In the genomic region with DNA sequence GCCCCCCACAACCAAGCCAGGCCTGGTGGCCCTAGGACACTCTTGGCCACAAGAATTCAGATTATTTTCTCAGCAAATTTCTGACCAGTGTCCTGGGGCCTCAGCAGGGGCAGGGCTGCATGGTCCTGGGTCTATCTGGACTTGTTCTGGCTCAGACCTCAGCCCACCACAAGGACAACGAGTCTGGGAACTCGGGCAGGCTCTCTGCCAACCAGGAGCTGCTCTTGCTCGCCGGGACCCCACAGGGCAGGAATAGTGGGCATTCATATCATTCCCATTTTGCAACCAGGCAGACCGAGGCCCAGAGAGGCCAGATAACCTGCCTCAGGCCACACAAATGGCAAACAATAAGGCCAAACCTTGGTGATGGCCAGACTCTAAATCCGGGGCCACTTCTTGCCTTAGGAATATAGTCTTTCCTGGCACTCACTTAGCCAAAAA, we compare ENCODE assay signal across 9 cellular contexts.
A peak's percentile ranks its signal among the peaks of the same experiment; 100 is the strongest.
DNase-seq lines count a peak whose midpoint lies in the region; ATAC-seq and TF ChIP-seq lines count a peak whose summit lies in the region.
"Had no signal": no experiment of that assay in that cellular context is flagged by ENCODE, and none has a peak within 500 bp of the region (broad histone marks: within the 10 kb centered on the region; RNA-seq: fewer than 3 reads in every experiment).

No MANE protein-coding gene starts in this region.

- in situ Hi-C loops in mammary epithelial cell (cut with MboI; ENCODE audit: low sequenced_read_pairs in 2 of 2), result no loop called here
- in situ Hi-C loops in transverse colon (cut with MboI; ENCODE audit: low pct_ligation_motif_present in 1 of 4, low pct_unique_long_range_greater_than_20kb in 1 of 4, low sequenced_read_pairs in 3 of 4), result no loop called here

- H3K27ac ChIP-seq in mammary epithelial cell (ENCODE audit: insufficient read depth, low read depth, low read length) (peak overlapping the region; percentile 54), lower lobe of right lung (peak overlapping the region; percentile 98), transverse colon (peak overlapping the region; percentile 97 to 100 (median 99))

- H2AFZ ChIP-seq in mammary epithelial cell (ENCODE audit: low read depth, low read length), result peak overlapping the region; percentile 72

- intact Hi-C loops in mammary epithelial cell (cut with micrococcal nuclease), result loop anchor here (1.0 kb wide), 1 partner anchor 8 kb away; no protein-coding TSS in a partner anchor
- intact Hi-C loops in lower lobe of right lung (cut with DNase I), result no loop called here
- intact Hi-C loops in transverse colon (cut with DNase I; ENCODE audit: low total_unique reads), result no loop called here

- H3K9me3 ChIP-seq in mammary epithelial cell (replicated peaks; ENCODE audit: insufficient read depth, low read length) (no peaks in the 10 kb centered on the region), lower lobe of right lung (no peaks in the 10 kb centered on the region), transverse colon (no peaks in the 10 kb centered on the region)

- TF ChIP-seq CTCF in mammary epithelial cell (conservative IDR thresholded peaks at IDR 0.05 in 1 of 2, IDR thresholded peaks at IDR 0.05 in 1 of 2; ENCODE audit: extremely low read depth in 1 of 2, insufficient read depth in 1 of 2, low read depth in 1 of 2, low read length in 2 of 2) (no peak), lower lobe of right lung (IDR thresholded peaks at IDR 0.05) (no peak), transverse colon (IDR thresholded peaks at IDR 0.05) (no peak)

- H3K79me2 ChIP-seq in mammary epithelial cell (ENCODE audit: insufficient read depth, low read length), result peaks cover 45% of the 10 kb centered on the region

- peak overlapping the region; percentile 63 for H3K9ac ChIP-seq in mammary epithelial cell (ENCODE audit: insufficient read depth, low read length)

- no TSS peak for BruUV-seq in mammary epithelial cell (replicated peaks; lab: Mats Ljungman, UMichigan)

- H3K4me1 ChIP-seq in mammary epithelial cell (ENCODE audit: insufficient read depth, low read length) (peaks cover 62% of the 10 kb centered on the region), lower lobe of right lung (peaks cover 86% of the 10 kb centered on the region), transverse colon (peaks cover 42 to 69% (median 60%) of the 10 kb centered on the region in 4 donors)

- no peaks in the 10 kb centered on the region for H3K27me3 ChIP-seq in mammary epithelial cell (ENCODE audit: insufficient read depth, low read length)
- no peaks in the 10 kb centered on the region for H3K27me3 ChIP-seq in lower lobe of right lung (ENCODE audit: low read depth)
- H3K27me3 ChIP-seq in transverse colon, result no peaks in the 10 kb centered on the region

- peak; percentile 58 for DNase-seq in activated CD8-positive, alpha-beta memory T cell treated with anti-CD3 and anti-CD28 coated beads, Interleukin-2, amount 50 U/mL, for 48 hours
- DNase-seq in activated CD8-positive, alpha-beta memory T cell treated with anti-CD3 and anti-CD28 coated beads, Interleukin-2, amount 50 U/mL, for 4 hours, result no peak
- no peak for DNase-seq in mammary epithelial cell
- DNase-seq in lower lobe of right lung, result peak; percentile 44
- peak; percentile 14 for DNase-seq in transverse colon
- no peak for DNase-seq in DMS53 treated with DMSO at 0.1 percent for 48 hours (lab: John Stamatoyannopoulos, UW; ENCODE audit: unreplicated experiment)
- no peak for DNase-seq in NCI-H524 (lab: John Stamatoyannopoulos, UW)
- DNase-seq in OCI-M2 (lab: John Stamatoyannopoulos, UW; ENCODE audit: unreplicated experiment), result no peak
- DNase-seq: COR-L47 had no signal

- H4K20me1 ChIP-seq in mammary epithelial cell (ENCODE audit: insufficient read depth, low read length), result no peaks in the 10 kb centered on the region

- CTCF ChIA-PET in mammary epithelial cell (lab: Charles Lee; ENCODE audit: low non-redundant PET), result no interaction called here

- no peak for ATAC-seq in lower lobe of right lung

- peak overlapping the region in 2 of 3 experiments; percentile 47 to 78 for H3K4me3 ChIP-seq in mammary epithelial cell (replicated peaks in 1 of 3; ENCODE audit: insufficient read depth in 1 of 3, low read depth in 2 of 3, low read length in 3 of 3)
- H3K4me3 ChIP-seq in lower lobe of right lung, result peak overlapping the region; percentile 87
- H3K4me3 ChIP-seq in transverse colon, result peak overlapping the region in 2 of 4 donors; percentile 72 to 88

- TF ChIP-seq EP300 in transverse colon (IDR thresholded peaks at IDR 0.05; ENCODE audit: low read depth), result no peak

- H3K4me2 ChIP-seq in mammary epithelial cell (ENCODE audit: insufficient read depth, low read depth, low read length), result peak overlapping the region; percentile 99

- H3K36me3 ChIP-seq in mammary epithelial cell (ENCODE audit: insufficient read depth, low read length) (no peaks in the 10 kb centered on the region), lower lobe of right lung (peaks cover 6% of the 10 kb centered on the region), transverse colon (no peaks in the 10 kb centered on the region)

- dilution Hi-C loops in mammary epithelial cell (cut with HindIII; ENCODE audit: low sequenced_read_pairs), result no loop called here

- no peak for TF ChIP-seq POLR2A in transverse colon (IDR thresholded peaks at IDR 0.05)

- WGBS in mammary epithelial cell (ENCODE audit: low coverage, missing lambda C conversion rate), result 16% methylated on average over 4 of the region's 6 CpGs
- WGBS in transverse colon (ENCODE audit: low coverage in 1 of 2), 2 donors, result 43% methylated on average over 6 of the region's 6 CpGs; no CpG with 5 or more reads in 1 of the 2 donors

Comparison
In these comparisons a context has a peak if more than half of its experiments do, and no peak if none do; other contexts are left out.
1. DNase-seq: peak in activated CD8-positive, alpha-beta memory T cell treated with anti-CD3 and anti-CD28 coated beads, Interleukin-2, amount 50 U/mL, for 48 hours (single experiment), lower lobe of right lung (single experiment) and transverse colon (single experiment); none in activated CD8-positive, alpha-beta memory T cell treated with anti-CD3 and anti-CD28 coated beads, Interleukin-2, amount 50 U/mL, for 4 hours (single experiment), mammary epithelial cell (single experiment), DMS53 treated with DMSO at 0.1 percent for 48 hours (single experiment), NCI-H524 (0 of 2) and OCI-M2 (single experiment).
2. Peak in every context shown above with its lines, with median percentiles within 50 percentile points of each other: H3K27ac ChIP-seq.